In the genomic region with DNA sequence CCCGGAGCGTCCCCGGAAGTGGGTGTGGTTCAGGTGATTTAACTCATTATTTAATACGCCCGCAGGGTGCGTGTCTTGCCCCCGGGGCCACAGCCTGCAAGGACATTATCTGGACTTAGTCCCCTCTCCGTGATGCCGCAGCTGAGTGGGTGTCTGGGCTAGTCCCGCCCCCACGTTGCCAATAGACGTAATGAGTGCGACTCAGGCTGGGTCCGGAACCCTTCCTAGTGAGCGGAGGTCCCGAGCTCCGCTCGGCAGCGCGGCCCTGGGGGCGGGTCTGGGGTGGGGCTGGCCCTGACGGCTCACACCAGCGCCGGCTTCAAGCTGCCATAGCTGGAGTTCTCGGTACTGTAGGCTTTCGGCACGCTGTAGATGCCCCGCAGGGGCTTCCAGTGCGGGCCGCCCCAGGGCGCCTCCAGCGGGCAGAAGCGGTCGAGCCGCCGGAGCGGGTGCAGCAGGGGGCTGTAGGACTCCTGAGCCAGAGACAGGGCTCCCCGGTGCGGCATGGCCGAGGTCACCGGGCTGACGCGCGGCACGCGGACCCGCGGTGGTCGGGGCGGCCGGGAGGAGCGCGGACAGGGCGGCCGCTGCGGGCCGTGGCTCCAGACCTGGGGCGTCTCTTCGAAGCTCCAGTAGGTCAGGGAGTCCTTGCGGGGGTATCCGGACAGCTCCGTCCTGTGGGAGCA, we compare ENCODE assay signal across 9 cellular contexts. TPM values are rescaled to one million over a fixed set of nuclear protein-coding genes. Genes with fewer than 3 reads are reported as not detected.
DNase-seq lines count a peak whose midpoint lies in the region; ATAC-seq, FAIRE-seq and TF ChIP-seq lines count a peak whose summit lies in the region.
"Had no signal": no experiment of that assay in that cellular context is flagged by ENCODE, and none has a peak within 500 bp of the region (broad histone marks: within the 10 kb centered on the region; RNA-seq: fewer than 3 reads in every experiment).

No MANE protein-coding gene starts in this region.

- peaks cover 6 to 24% of the 10 kb centered on the region in 2 donors for H3K27me3 ChIP-seq in stomach smooth muscle (ENCODE audit: control insufficient read depth in 1 of 2, insufficient read depth in 2 of 2, low read length in 2 of 2)

- ATAC-seq in A549 (peak; percentile 27 to 66), GM19025 (IDR thresholded peaks at IDR 0.05; ENCODE audit: low read depth, unreplicated experiment) (peak; percentile 36), HG03159 (IDR thresholded peaks at IDR 0.05; ENCODE audit: unreplicated experiment) (no peak)

- H3K36me3 ChIP-seq in stomach smooth muscle (ENCODE audit: control insufficient read depth in 2 of 2, insufficient read depth in 2 of 2, low read length in 2 of 2) = peaks cover 0 to 12% of the 10 kb centered on the region in 2 donors

- WGBS in A549 (ENCODE audit: missing lambda C conversion rate) = 59% methylated on average over 28 of the region's 62 CpGs

- CTCF ChIA-PET in A549 (lab: Yijun Ruan, JAX) = interaction anchor here (0.9 to 21.8 kb wide), 12 partner anchors 9 to 230 kb away, joined by 3 to 408 read pairs (median 6); a partner anchor contains a TSS

- H3K27ac ChIP-seq in A549 (peak overlapping the region in 1 of 2 experiments; percentile 36; a peak in 1 of 6 replicates), stomach smooth muscle (ENCODE audit: low read length) (no peak overlapping the region)

- H3K9me3 ChIP-seq in A549 (no peaks in the 10 kb centered on the region), stomach smooth muscle (ENCODE audit: control insufficient read depth in 2 of 2, low read length in 2 of 2) (no peaks in the 10 kb centered on the region)

- peak overlapping the region; percentile 21; the same call in 1 of the 3 replicates for H3K4me3 ChIP-seq in A549
- H3K4me3 ChIP-seq in epithelial cell of esophagus (ENCODE audit: low read length) = peak overlapping the region; percentile 40
- peak overlapping the region; percentile 38 to 71 for H3K4me3 ChIP-seq in stomach smooth muscle (ENCODE audit: low read length in 2 of 2)

- DNase-seq in A549 (ENCODE audit: low read depth in 1 of 2, low spot score in 1 of 2) (peak in 1 of 2 experiments; percentile 52), NCI-H748 (lab: John Stamatoyannopoulos, UW; ENCODE audit: unreplicated experiment) (peak; percentile 75), epithelial cell of esophagus (ENCODE audit: low read depth) (peak; percentile 38), myocyte (ENCODE audit: low read depth) (peak; percentile 52)
- peak; percentile 20 for DNase-seq in activated CD8-positive, alpha-beta memory T cell treated with anti-CD3 and anti-CD28 coated beads, Interleukin-2, amount 50 U/mL, for 24 hours (ENCODE audit: extremely low read depth)

- peak overlapping the region; percentile 67 for H3K4me2 ChIP-seq in A549

- no peak for TF ChIP-seq EP300 in A549 (IDR thresholded peaks at IDR 0.05)

- no peak for FAIRE-seq in A549 (lab: Jason Lieb, UNC)

- peak overlapping the region in 1 of 2 donors; percentile 17 for H3K9ac ChIP-seq in stomach smooth muscle (ENCODE audit: low read length in 2 of 2)

- POLR2A ChIA-PET in A549 (lab: Yijun Ruan, JAX) = interaction anchor here (1.8 kb wide), 1 partner anchor 24 kb away, joined by 16 read pairs; a partner anchor contains a TSS

- H3K4me1 ChIP-seq in A549 = peaks cover 14% of the 10 kb centered on the region; the same call in 2 of the 3 replicates
- peaks cover 14% of the 10 kb centered on the region for H3K4me1 ChIP-seq in stomach smooth muscle (ENCODE audit: control insufficient read depth, insufficient read depth, low read length)

- no peak for TF ChIP-seq RAD21 in A549 (conservative IDR thresholded peaks at IDR 0.05 in 1 of 2, IDR thresholded peaks at IDR 0.05 in 1 of 2)

- TF ChIP-seq POLR2A in A549 (IDR thresholded peaks at IDR 0.05; ENCODE audit: low read length) = no peak

- peak; percentile 33 for TF ChIP-seq CTCF in A549 (IDR thresholded peaks at IDR 0.05)
- peak; percentile 31 for TF ChIP-seq CTCF in epithelial cell of esophagus (IDR thresholded peaks at IDR 0.05; ENCODE audit: insufficient read depth, low read depth, low read length, missing control alignments)

TF ChIP-seq in A549, 52 proteins besides CTCF, POLR2A, EP300 and RAD21:
- TF ChIP-seq JUN (IDR thresholded peaks at IDR 0.05) = peak in 1 of 2 experiments; percentile 30; a peak in 1 of 5 replicates
- TF ChIP-seq, protein P1, sequence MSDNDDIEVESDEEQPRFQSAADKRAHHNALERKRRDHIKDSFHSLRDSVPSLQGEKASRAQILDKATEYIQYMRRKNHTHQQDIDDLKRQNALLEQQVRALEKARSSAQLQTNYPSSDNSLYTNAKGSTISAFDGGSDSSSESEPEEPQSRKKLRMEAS (IDR thresholded peaks at IDR 0.05) = no peak

RNA-seq across cellular contexts. Expression of a gene that starts 0.9 kb away (rescaled TPM):
- polyA plus RNA-seq in A549 (2011; rRNA removed) = not detected in 2 replicates
- not detected in 2 replicates for polyA plus RNA-seq in A549 (2012; cell fraction: cytosol; rRNA removed)
- polyA plus RNA-seq in A549 (2012; cell fraction: nucleus; rRNA removed) = 0.45 TPM in 1 of 2 replicates, not detected in the other
- 0.22 TPM in 1 of 3 replicates, not detected in the others for polyA plus RNA-seq in A549 (2017; fragmentation: RNase III; extraction: RNeasy Plus Mini Kit Qiagen cat#74134 plus additional on column Dnase treatment)
- not detected in 2 replicates for polyA minus RNA-seq in A549 (2011; rRNA and poly(A)+ RNA removed)
- not detected in 2 replicates for total RNA-seq in myocyte
- polyA plus RNA-seq in myocyte (2012) = 0.72 TPM
- total RNA-seq: subcutaneous adipose tissue had no signal

RNA-seq across cellular contexts. Expression of a gene that starts 6.3 kb away (rescaled TPM):
- polyA plus RNA-seq in A549 (2011; rRNA removed) (not detected in 2 replicates), A549 (2017; fragmentation: RNase III; extraction: RNeasy Plus Mini Kit Qiagen cat#74134 plus additional on column Dnase treatment) (0.13 to 0.28 TPM in 2 of 3 replicates, not detected in the other)
- 0.05 and 0.06 TPM in 2 replicates for polyA plus RNA-seq in A549 (2012; cell fraction: cytosol; rRNA removed)
- 0.71 TPM in 1 of 2 replicates, not detected in the other for polyA plus RNA-seq in A549 (2012; cell fraction: nucleus; rRNA removed)
- polyA minus RNA-seq in A549 (2011; rRNA and poly(A)+ RNA removed) = not detected in 2 replicates
- not detected in 2 replicates for total RNA-seq in myocyte
- polyA plus RNA-seq in myocyte (2012) = not detected
- total RNA-seq: subcutaneous adipose tissue had no signal

RNA-seq across cellular contexts. Expression of a gene that starts 13.9 kb away (rescaled TPM):
- polyA plus RNA-seq in A549 (2011; rRNA removed) (not detected in 2 replicates), A549 (2017; fragmentation: RNase III; extraction: RNeasy Plus Mini Kit Qiagen cat#74134 plus additional on column Dnase treatment) (not detected in 3 replicates)
- polyA plus RNA-seq in A549 (2012; cell fraction: cytosol; rRNA removed) = 0.58 and 0.66 TPM in 2 replicates
- 0.59 TPM in 1 of 2 replicates, not detected in the other for polyA plus RNA-seq in A549 (2012; cell fraction: nucleus; rRNA removed)
- polyA minus RNA-seq in A549 (2011; rRNA and poly(A)+ RNA removed) = 0.33 TPM in 1 of 2 replicates, not detected in the other
- total RNA-seq in myocyte = not detected in 2 replicates
- polyA plus RNA-seq in myocyte (2012) = 0.39 TPM
- total RNA-seq: subcutaneous adipose tissue had no signal

RNA-seq across cellular contexts. Expression of a gene that starts 18.9 kb away (rescaled TPM):
- polyA plus RNA-seq in A549 (2011; rRNA removed) (not detected in 2 replicates), A549 (2017; fragmentation: RNase III; extraction: RNeasy Plus Mini Kit Qiagen cat#74134 plus additional on column Dnase treatment) (0.13 TPM in 1 of 3 replicates, not detected in the others)
- 0.08 and 0.10 TPM in 2 replicates for polyA plus RNA-seq in A549 (2012; cell fraction: cytosol; rRNA removed)
- 1.8 TPM in 1 of 2 replicates, not detected in the other for polyA plus RNA-seq in A549 (2012; cell fraction: nucleus; rRNA removed)
- not detected in 2 replicates for polyA minus RNA-seq in A549 (2011; rRNA and poly(A)+ RNA removed)
- total RNA-seq in myocyte = not detected in 2 replicates
- polyA plus RNA-seq in myocyte (2012) = 0.33 TPM
- total RNA-seq: subcutaneous adipose tissue had no signal

RNA-seq across cellular contexts. Expression of a gene that starts 24.1 kb away (rescaled TPM):
- polyA plus RNA-seq in A549 (2011; rRNA removed) (146 and 186 TPM in 2 replicates), A549 (2017; fragmentation: RNase III; extraction: RNeasy Plus Mini Kit Qiagen cat#74134 plus additional on column Dnase treatment) (213 to 274 TPM (median 225 TPM) in 3 replicates)
- 517 and 543 TPM in 2 replicates for polyA plus RNA-seq in A549 (2012; cell fraction: cytosol; rRNA removed)
- polyA plus RNA-seq in A549 (2012; cell fraction: nucleus; rRNA removed) = 718 and 862 TPM in 2 replicates
- polyA minus RNA-seq in A549 (2011; rRNA and poly(A)+ RNA removed) = 231 and 334 TPM in 2 replicates
- 94.7 and 106 TPM in 2 replicates for total RNA-seq in myocyte
- polyA plus RNA-seq in myocyte (2012) = 87.4 TPM
